Comparison of ENCODE assay signal across 15 cellular contexts in the genomic region with DNA sequence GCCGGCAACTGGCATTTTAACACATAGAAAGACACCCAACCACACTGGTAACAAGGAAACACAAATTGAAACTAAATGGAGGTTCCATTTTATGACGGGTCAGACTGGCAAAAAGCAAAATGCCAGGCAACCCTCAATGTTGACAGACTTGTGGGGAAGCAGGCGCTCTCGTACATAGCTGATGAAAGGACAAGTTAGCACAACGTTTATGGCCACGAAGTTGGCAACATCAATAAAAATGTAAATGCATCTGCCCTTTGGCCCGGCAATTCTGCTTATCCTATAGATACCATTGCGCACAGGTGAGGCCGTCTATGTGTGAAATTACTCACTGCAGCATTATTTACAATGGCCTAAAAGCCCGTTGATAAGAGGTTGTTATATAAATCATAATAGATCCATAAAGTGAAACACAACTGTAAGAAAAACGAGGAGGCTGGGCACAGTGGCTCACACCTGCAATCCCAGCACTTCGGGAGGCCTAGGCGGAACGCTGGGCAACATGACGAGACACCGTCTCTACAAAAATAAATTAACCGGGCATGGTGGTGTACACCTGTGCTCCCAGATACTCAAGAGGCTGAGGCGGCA. TPM values are rescaled to one million over a fixed set of nuclear protein-coding genes. Genes with fewer than 3 reads are reported as not detected.
"Had no signal": no experiment of that assay in that cellular context is flagged by ENCODE, and none has a peak within 500 bp of the region (broad histone marks: within the 10 kb centered on the region; RNA-seq: fewer than 3 reads in every experiment).

No MANE protein-coding gene starts in this region.

- H3K27ac ChIP-seq: adrenal gland, left lung, ovary, tibial artery had no signal

- H3K36me3 Mint-ChIP-seq: stimulated activated effector memory CD8-positive, alpha-beta T cell treated with anti-CD3 and anti-CD28 coated beads, Interleukin-12 subunit alpha, Interleukin-12 subunit beta, amount 100 ng/mL, for 72 hours had no signal

- H3K27ac Mint-ChIP-seq: dendritic cell treated with granulocyte-macrophage colony-stimulating factor and Interleukin-4, amounts not matched to agents 40 ng/mL and 50 ng/mL, for 4 days; stimulated activated effector memory CD8-positive, alpha-beta T cell treated with anti-CD3 and anti-CD28 coated beads, Interleukin-12 subunit alpha, Interleukin-12 subunit beta, amount 100 ng/mL, for 72 hours had no signal

- DNase-seq: activated naive CD4-positive, alpha-beta T cell treated with anti-CD3 and anti-CD28 coated beads, Interleukin-2, amount 50 U/mL, for 16 hours; activated T-cell treated with anti-CD3 and anti-CD28 coated beads, Interleukin-2, amount 50 U/mL, for 1 hour; adrenal gland; central memory CD4-positive, alpha-beta T cell; erythroblast; mesenchymal stem cell; ovary; T-helper 2 cell; tibial artery had no signal

- H3K9me3 ChIP-seq: adrenal gland, ovary had no signal

- H3K27me3 ChIP-seq: ovary had no signal

- H3K4me3 Mint-ChIP-seq: dendritic cell treated with granulocyte-macrophage colony-stimulating factor and Interleukin-4, amounts not matched to agents 40 ng/mL and 50 ng/mL, for 4 days; neural crest cell; stimulated activated effector memory CD8-positive, alpha-beta T cell treated with anti-CD3 and anti-CD28 coated beads, Interleukin-12 subunit alpha, Interleukin-12 subunit beta, amount 100 ng/mL, for 72 hours had no signal

- FAIRE-seq: TTC549 had no signal

- H3K36me3 ChIP-seq: adrenal gland, left lung, ovary, tibial artery had no signal

- H3K4me3 ChIP-seq: adrenal gland, left lung, ovary, tibial artery had no signal

RNA-seq across cellular contexts. Expression of a gene that starts 39.8 kb away (rescaled TPM):
- total RNA-seq: adrenal gland, left lung, neural crest cell, ovary, renal cortical epithelial cell had no signal
- polyA plus RNA-seq: adrenal gland, ovary had no signal
